In the genomic region with DNA sequence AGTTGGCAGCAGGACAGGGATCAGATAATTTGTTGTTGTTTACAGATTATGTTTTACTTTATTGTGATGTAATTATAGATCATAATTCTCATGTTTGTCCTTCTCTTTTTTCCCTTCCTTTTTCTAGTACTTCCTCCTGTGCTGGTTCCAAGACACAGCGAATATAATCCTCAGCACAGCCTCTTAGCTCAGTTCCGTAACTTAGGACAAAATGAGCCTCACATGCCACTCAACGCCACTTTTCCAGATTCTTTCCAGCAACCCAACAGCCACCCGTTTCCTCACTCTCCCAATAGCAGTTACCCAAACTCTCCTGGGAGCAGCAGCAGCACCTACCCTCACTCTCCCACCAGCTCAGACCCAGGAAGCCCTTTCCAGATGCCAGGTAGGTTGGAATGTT, we compare ENCODE assay signal across 1 cellular context.
TF ChIP-seq lines count a peak whose summit lies in the region.

No MANE protein-coding gene starts in this region.

TF ChIP-seq in GM23338, 12 proteins besides CTCF, POLR2A, EP300 and RAD21 (continued from another document):
- TF ChIP-seq, protein P1, sequence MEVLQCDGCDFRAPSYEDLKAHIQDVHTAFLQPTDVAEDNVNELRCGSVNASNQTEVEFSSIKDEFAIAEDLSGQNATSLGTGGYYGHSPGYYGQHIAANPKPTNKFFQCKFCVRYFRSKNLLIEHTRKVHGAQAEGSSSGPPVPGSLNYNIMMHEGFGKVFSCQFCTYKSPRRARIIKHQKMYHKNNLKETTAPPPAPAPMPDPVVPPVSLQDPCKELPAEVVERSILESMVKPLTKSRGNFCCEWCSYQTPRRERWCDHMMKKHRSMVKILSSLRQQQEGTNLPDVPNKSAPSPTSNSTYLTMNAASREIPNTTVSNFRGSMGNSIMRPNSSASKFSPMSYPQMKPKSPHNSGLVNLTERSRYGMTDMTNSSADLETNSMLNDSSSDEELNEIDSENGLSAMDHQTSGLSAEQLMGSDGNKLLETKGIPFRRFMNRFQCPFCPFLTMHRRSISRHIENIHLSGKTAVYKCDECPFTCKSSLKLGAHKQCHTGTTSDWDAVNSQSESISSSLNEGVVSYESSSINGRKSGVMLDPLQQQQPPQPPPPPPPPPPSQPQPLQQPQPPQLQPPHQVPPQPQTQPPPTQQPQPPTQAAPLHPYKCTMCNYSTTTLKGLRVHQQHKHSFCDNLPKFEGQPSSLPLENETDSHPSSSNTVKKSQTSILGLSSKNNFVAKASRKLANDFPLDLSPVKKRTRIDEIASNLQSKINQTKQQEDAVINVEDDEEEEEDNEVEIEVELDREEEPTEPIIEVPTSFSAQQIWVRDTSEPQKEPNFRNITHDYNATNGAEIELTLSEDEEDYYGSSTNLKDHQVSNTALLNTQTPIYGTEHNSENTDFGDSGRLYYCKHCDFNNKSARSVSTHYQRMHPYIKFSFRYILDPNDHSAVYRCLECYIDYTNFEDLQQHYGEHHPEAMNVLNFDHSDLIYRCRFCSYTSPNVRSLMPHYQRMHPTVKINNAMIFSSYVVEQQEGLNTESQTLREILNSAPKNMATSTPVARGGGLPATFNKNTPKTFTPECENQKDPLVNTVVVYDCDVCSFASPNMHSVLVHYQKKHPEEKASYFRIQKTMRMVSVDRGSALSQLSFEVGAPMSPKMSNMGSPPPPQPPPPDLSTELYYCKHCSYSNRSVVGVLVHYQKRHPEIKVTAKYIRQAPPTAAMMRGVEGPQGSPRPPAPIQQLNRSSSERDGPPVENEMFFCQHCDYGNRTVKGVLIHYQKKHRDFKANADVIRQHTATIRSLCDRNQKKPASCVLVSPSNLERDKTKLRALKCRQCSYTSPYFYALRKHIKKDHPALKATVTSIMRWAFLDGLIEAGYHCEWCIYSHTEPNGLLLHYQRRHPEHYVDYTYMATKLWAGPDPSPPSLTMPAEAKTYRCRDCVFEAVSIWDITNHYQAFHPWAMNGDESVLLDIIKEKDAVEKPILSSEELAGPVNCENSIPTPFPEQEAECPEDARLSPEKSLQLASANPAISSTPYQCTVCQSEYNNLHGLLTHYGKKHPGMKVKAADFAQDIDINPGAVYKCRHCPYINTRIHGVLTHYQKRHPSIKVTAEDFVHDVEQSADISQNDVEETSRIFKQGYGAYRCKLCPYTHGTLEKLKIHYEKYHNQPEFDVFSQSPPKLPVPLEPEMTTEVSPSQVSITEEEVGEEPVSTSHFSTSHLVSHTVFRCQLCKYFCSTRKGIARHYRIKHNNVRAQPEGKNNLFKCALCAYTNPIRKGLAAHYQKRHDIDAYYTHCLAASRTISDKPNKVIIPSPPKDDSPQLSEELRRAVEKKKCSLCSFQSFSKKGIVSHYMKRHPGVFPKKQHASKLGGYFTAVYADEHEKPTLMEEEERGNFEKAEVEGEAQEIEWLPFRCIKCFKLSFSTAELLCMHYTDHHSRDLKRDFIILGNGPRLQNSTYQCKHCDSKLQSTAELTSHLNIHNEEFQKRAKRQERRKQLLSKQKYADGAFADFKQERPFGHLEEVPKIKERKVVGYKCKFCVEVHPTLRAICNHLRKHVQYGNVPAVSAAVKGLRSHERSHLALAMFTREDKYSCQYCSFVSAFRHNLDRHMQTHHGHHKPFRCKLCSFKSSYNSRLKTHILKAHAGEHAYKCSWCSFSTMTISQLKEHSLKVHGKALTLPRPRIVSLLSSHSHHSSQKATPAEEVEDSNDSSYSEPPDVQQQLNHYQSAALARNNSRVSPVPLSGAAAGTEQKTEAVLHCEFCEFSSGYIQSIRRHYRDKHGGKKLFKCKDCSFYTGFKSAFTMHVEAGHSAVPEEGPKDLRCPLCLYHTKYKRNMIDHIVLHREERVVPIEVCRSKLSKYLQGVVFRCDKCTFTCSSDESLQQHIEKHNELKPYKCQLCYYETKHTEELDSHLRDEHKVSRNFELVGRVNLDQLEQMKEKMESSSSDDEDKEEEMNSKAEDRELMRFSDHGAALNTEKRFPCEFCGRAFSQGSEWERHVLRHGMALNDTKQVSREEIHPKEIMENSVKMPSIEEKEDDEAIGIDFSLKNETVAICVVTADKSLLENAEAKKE (CRISPR knock-in tag; IDR thresholded peaks at IDR 0.05): no peak
- TF ChIP-seq NANOG (IDR thresholded peaks at IDR 0.05; ENCODE audit: borderline replicate concordance) (no peak), EZH2 (IDR thresholded peaks at IDR 0.05; ENCODE audit: low read depth, unreplicated experiment) (no peak), REST (IDR thresholded peaks at IDR 0.05; ENCODE audit: unreplicated experiment) (no peak), POLR2AphosphoS5 (IDR thresholded peaks at IDR 0.05; ENCODE audit: low read depth) (no peak), ZNF331 (CRISPR knock-in tag; IDR thresholded peaks at IDR 0.05; ENCODE audit: low read depth) (no peak)
